7 cellular contexts compared by ENCODE assay signal in the genomic region with DNA sequence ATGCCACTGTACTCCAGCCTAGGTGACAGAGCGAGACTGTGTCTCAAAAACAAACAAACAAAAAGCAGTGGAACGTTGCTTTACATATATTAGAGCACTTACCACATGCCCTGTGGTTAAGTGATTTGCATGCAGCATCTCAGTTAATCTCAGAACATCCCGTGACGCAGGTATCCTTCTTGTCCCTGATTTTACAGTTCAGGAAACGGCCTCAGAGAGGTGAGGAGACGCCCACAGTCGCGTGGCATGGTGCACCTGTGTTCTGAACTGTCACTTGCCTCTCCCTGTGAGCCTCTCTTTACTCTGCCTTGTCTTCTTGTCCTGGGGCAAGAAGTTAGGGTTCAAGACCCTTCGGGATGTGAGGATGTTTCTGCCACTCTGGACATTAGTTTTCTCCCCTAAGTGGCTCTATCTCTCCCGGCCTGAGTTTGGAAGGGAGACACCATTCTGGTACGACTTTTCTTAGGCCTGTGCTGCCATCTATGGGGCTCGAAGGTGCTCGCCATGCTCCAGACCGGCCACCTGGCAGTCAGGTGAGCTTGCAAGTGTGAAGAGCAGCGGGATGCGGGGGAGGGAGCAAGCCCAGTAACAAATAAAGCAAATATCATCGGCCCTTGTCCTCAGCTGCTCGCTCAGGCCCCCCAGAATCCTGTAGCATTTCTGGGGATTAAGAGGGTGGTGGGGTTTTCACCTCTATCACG. TPM values are rescaled to one million over a fixed set of nuclear protein-coding genes. Genes with fewer than 3 reads are reported as not detected.
A peak's percentile ranks its signal among the peaks of the same experiment; 100 is the strongest.
DNase-seq lines count a peak whose midpoint lies in the region; ATAC-seq, FAIRE-seq and TF ChIP-seq lines count a peak whose summit lies in the region.

No MANE protein-coding gene starts in this region.

- no peaks in the 10 kb centered on the region for H3K36me3 Mint-ChIP-seq in mesothelial cell of epicardium
- H3K36me3 Mint-ChIP-seq in stimulated activated naive B cell treated with anti-CD40 and anti-IgM and Interleukin-4, amounts not matched to agents 10 μg/mL and 1 μg/mL and 100 μg/mL, for 72 hours: no peaks in the 10 kb centered on the region

- H3K27me3 Mint-ChIP-seq in mesothelial cell of epicardium (ENCODE audit: low read depth): peaks cover 5% of the 10 kb centered on the region
- peaks cover 4 to 5% of the 10 kb centered on the region in 2 donors for H3K27me3 Mint-ChIP-seq in stimulated activated naive B cell treated with anti-CD40 and anti-IgM and Interleukin-4, amounts not matched to agents 10 μg/mL and 1 μg/mL and 100 μg/mL, for 72 hours

- no peak for TF ChIP-seq POLR2A in GM12892 (IDR thresholded peaks at IDR 0.05; ENCODE audit: low read depth, low read length)

- peak overlapping the region; percentile 78 for H3K4me3 Mint-ChIP-seq in mesothelial cell of epicardium
- H3K4me3 Mint-ChIP-seq in stimulated activated naive B cell treated with anti-CD40 and anti-IgM and Interleukin-4, amounts not matched to agents 10 μg/mL and 1 μg/mL and 100 μg/mL, for 72 hours: peak overlapping the region; percentile 66 to 80

- TF ChIP-seq CTCF in mesothelial cell of epicardium (IDR thresholded peaks at IDR 0.05; ENCODE audit: unreplicated experiment): no peak

- H3K9me3 Mint-ChIP-seq in mesothelial cell of epicardium: no peaks in the 10 kb centered on the region
- H3K9me3 Mint-ChIP-seq in stimulated activated naive B cell treated with anti-CD40 and anti-IgM and Interleukin-4, amounts not matched to agents 10 μg/mL and 1 μg/mL and 100 μg/mL, for 72 hours: no peaks in the 10 kb centered on the region

- H3K27ac Mint-ChIP-seq in mesothelial cell of epicardium: peak overlapping the region; percentile 71
- H3K27ac Mint-ChIP-seq in stimulated activated naive B cell treated with anti-CD40 and anti-IgM and Interleukin-4, amounts not matched to agents 10 μg/mL and 1 μg/mL and 100 μg/mL, for 72 hours: peak overlapping the region; percentile 52

- ATAC-seq in HG03521 (IDR thresholded peaks at IDR 0.05; ENCODE audit: unreplicated experiment): peak; percentile 45
- ATAC-seq in stimulated activated naive B cell treated with anti-CD40 and anti-IgM and Interleukin-4, amounts not matched to agents 10 μg/mL and 1 μg/mL and 100 μg/mL, for 72 hours (replicated peaks): peak; percentile 84 to 85

- FAIRE-seq in GM12892 (lab: Jason Lieb, UNC): peak; percentile 96

- peak; percentile 61 for DNase-seq in GM12892 (ENCODE audit: insufficient read length)
- peak; percentile 49 for DNase-seq in NCI-H774 (lab: John Stamatoyannopoulos, UW)
- peak; percentile 63 for DNase-seq in activated CD8-positive, alpha-beta memory T cell treated with anti-CD3 and anti-CD28 coated beads, Interleukin-2, amount 50 U/mL, for 4 hours
- DNase-seq in epidermal melanocyte (ENCODE audit: insufficient read length, low spot score): peak; percentile 49
- peak; percentile 48 to 73 for DNase-seq in mesothelial cell of epicardium (ENCODE audit: low spot score in 2 of 2, unreplicated experiment in 2 of 2)
- peak; percentile 47 for DNase-seq in stimulated activated naive B cell treated with anti-CD40 and anti-IgM and Interleukin-4, amounts not matched to agents 10 μg/mL and 1 μg/mL and 100 μg/mL, for 72 hours

- H3K4me1 Mint-ChIP-seq in mesothelial cell of epicardium: peaks cover 6% of the 10 kb centered on the region
- H3K4me1 Mint-ChIP-seq in stimulated activated naive B cell treated with anti-CD40 and anti-IgM and Interleukin-4, amounts not matched to agents 10 μg/mL and 1 μg/mL and 100 μg/mL, for 72 hours: peaks cover 17 to 18% of the 10 kb centered on the region in 2 donors

RNA-seq across cellular contexts. Expression of a gene that starts 25.6 kb away (rescaled TPM):
- 78.1 TPM for polyA plus RNA-seq in GM12892 (2012; ENCODE audit: missing spikeins)
- 57.8 to 65.6 TPM (median 64.4 TPM) in 3 replicates for total RNA-seq in mesothelial cell of epicardium

Comparison
In these comparisons a context has a peak if more than half of its experiments do, and no peak if none do; other contexts are left out.
1. Peak in every context shown above with its lines: DNase-seq and ATAC-seq.